1 cellular context compared by ENCODE assay signal in the genomic region with DNA sequence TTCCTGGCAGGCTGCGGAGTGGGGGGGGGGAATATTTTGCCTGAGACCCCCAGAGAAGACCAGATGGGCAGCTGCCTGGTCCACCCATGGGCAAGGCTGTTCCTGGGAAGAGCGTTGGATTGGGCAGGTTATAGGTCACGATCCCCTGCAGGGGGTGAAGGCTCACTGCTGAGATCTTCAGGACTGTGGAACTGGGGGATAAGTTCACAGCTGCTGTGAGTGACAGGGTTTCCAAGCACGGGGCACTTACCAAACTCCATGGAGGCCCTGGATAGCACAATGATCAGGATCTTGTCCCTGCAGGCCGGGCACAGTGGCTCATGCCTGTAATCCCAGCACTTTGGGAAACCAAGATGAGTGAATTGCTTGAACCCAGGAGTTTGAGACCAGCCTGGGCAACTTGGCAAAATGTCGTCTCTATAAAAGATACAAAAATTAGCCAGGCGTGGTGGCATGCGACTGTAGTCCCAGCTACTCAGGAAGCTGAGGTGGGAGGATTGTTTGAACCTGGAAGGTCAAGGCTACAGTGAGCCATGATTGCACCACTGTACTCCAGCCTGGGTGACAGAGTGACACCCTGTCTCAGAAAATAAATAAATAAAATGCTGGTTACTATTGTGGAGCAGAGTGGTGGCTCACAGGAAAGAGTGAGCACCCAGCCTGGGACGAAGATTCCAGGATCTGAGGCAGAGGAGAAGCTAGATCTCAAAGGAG.
A peak's percentile ranks its signal among the peaks of the same experiment; 100 is the strongest.
TF ChIP-seq lines count a peak whose summit lies in the region.

No MANE protein-coding gene starts in this region.

TF ChIP-seq in HepG2, 621 proteins besides CTCF, POLR2A, EP300 and RAD21 (continued from another document):
- TF ChIP-seq PAXIP1 (CRISPR knock-in tag; conservative IDR thresholded peaks at IDR 0.05) (peak; percentile 35; the same call in 1 of the 2 replicates), DDIT3 (CRISPR knock-in tag; IDR thresholded peaks at IDR 0.05) (no peak), GABPA (IDR thresholded peaks at IDR 0.05; ENCODE audit: low read depth, low read length) (no peak), GABPA (CRISPR knock-in tag; IDR thresholded peaks at IDR 0.05; ENCODE audit: low read depth) (no peak), ZGPAT (CRISPR knock-in tag; IDR thresholded peaks at IDR 0.05) (peak; percentile 51; the same call in 1 of the 2 replicates), NR2F2 (IDR thresholded peaks at IDR 0.05; ENCODE audit: borderline replicate concordance, low read depth) (no peak), GPN1 (CRISPR knock-in tag; IDR thresholded peaks at IDR 0.05; ENCODE audit: borderline replicate concordance) (no peak)
